14 cellular contexts compared by ENCODE assay signal in the genomic region with DNA sequence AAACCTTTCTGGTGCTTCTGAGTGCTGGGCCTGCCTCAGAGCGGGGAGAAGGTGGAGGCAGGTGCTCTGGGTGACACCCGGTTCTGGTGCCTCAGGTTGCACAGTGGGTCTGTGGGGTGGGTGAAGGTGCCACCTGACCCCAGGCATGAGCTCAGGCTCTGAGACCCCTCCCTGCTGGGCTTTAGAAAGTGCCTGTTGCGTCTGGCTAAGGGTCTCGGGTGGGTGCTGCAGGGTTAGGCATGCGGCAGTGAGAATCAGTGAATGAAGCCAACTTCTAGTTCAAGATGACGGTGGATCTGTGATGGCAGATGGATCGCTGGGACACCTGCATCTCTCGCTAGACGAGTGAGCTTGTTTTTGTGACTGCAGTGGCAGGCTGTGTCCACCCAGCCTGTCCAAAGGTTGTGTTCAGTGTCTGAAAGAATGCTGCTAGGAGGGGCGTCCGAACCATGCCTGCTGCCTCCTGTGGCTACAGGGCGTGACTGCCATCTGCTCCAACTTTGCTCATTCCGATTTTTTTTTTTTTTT. TPM values are rescaled to one million over a fixed set of nuclear protein-coding genes. Genes with fewer than 3 reads are reported as not detected.
DNase-seq lines count a peak whose midpoint lies in the region; ATAC-seq and TF ChIP-seq lines count a peak whose summit lies in the region.
"Had no signal": no experiment of that assay in that cellular context is flagged by ENCODE, and none has a peak within 500 bp of the region (broad histone marks: within the 10 kb centered on the region; RNA-seq: fewer than 3 reads in every experiment).

No MANE protein-coding gene starts in this region.

- H3K27me3 ChIP-seq in osteoblast (ENCODE audit: insufficient read depth, low read length) (no peaks in the 10 kb centered on the region), upper lobe of left lung (no peaks in the 10 kb centered on the region)
- H3K27me3 ChIP-seq: cardiac muscle cell, left lung had no signal

- peaks cover 84% of the 10 kb centered on the region for H3K79me2 ChIP-seq in osteoblast (ENCODE audit: insufficient read depth, low read length)

- peaks cover 66% of the 10 kb centered on the region for H3K36me3 Mint-ChIP-seq in HFFc6 (ENCODE audit: low read depth)
- H3K36me3 Mint-ChIP-seq in chondrocyte (ENCODE audit: low read depth) = peaks cover 47% of the 10 kb centered on the region

- ATAC-seq in upper lobe of left lung (ENCODE audit: low FRiP score in 2 of 2) = no peak
- ATAC-seq in GM18498 (IDR thresholded peaks at IDR 0.05; ENCODE audit: unreplicated experiment) = no peak
- ATAC-seq: left lung had no signal

- TF ChIP-seq CTCF in HFFc6 (IDR thresholded peaks at IDR 0.05) = peak; percentile 16; the same call in 1 of the 2 replicates
- TF ChIP-seq CTCF in chondrocyte (IDR thresholded peaks at IDR 0.05) = no peak
- TF ChIP-seq CTCF in osteoblast (IDR thresholded peaks at IDR 0.05; ENCODE audit: extremely low read depth, low read depth, low read length) = no peak
- TF ChIP-seq CTCF in upper lobe of left lung (IDR thresholded peaks at IDR 0.05) = peak in 1 of 6 experiments; percentile 5

- TF ChIP-seq POLR2A in upper lobe of left lung (IDR thresholded peaks at IDR 0.05) = no peak

- H3K36me3 ChIP-seq in osteoblast (ENCODE audit: insufficient read depth, low read length) = peaks cover 77% of the 10 kb centered on the region
- H3K36me3 ChIP-seq in upper lobe of left lung = peaks cover 59 to 89% (median 78%) of the 10 kb centered on the region in 4 donors

- H2AFZ ChIP-seq in osteoblast (ENCODE audit: low read length) = no peak overlapping the region

- H3K27ac ChIP-seq in osteoblast (ENCODE audit: low read depth, low read length) (no peak overlapping the region), upper lobe of left lung (peak overlapping the region in 1 of 4 donors; percentile 2)
- H3K27ac ChIP-seq: cardiac muscle cell, left lung had no signal

- DNase-seq in DMS53 (lab: John Stamatoyannopoulos, UW) = peak; percentile 31
- DNase-seq in DMS53 treated with DMSO at 0.1 percent for 48 hours (lab: John Stamatoyannopoulos, UW; ENCODE audit: unreplicated experiment) = no peak
- DNase-seq in HFFc6 = no peak
- no peak for DNase-seq in chondrocyte (ENCODE audit: low spot score)
- peak; percentile 65 for DNase-seq in osteoblast (ENCODE audit: insufficient read length, low spot score, missing footprints)
- DNase-seq in Kasumi-1 (lab: John Stamatoyannopoulos, UW) = no peak
- DNase-seq in upper lobe of left lung = no peak
- DNase-seq: activated CD8-positive, alpha-beta memory T cell treated with anti-CD3 and anti-CD28 coated beads for 24 hours; NCI-H1105; NCI-H510A; T1000 had no signal

- H3K4me1 Mint-ChIP-seq in HFFc6 (ENCODE audit: low read depth) (peaks cover 39% of the 10 kb centered on the region), chondrocyte (ENCODE audit: low read depth) (peaks cover 46% of the 10 kb centered on the region)

- TF ChIP-seq EP300 in upper lobe of left lung (IDR thresholded peaks at IDR 0.05) = no peak

- peaks cover 76% of the 10 kb centered on the region for H4K20me1 ChIP-seq in osteoblast (ENCODE audit: insufficient read depth, low read length)

- H3K9me3 Mint-ChIP-seq in HFFc6 = peaks cover 9% of the 10 kb centered on the region
- H3K9me3 Mint-ChIP-seq in chondrocyte (ENCODE audit: low read depth) = no peaks in the 10 kb centered on the region

- H3K4me2 ChIP-seq in osteoblast (ENCODE audit: insufficient read depth, low read length) = no peak overlapping the region

- H3K9me3 ChIP-seq in osteoblast (ENCODE audit: low read depth, low read length) (no peaks in the 10 kb centered on the region), upper lobe of left lung (no peaks in the 10 kb centered on the region)
- H3K9me3 ChIP-seq: left lung had no signal

- H3K27ac Mint-ChIP-seq in HFFc6 (0 out of 2 replicates have a peak overlapping the region, but pooled peaks have one; percentile 13), chondrocyte (ENCODE audit: unreplicated experiment) (peak overlapping the region; percentile 27)

- H3K4me1 ChIP-seq in osteoblast (ENCODE audit: insufficient read depth, low read length) (peaks cover 14% of the 10 kb centered on the region), upper lobe of left lung (peaks cover 35 to 61% (median 46%) of the 10 kb centered on the region in 4 donors)

- 82 to 85% methylated on average over 13 of the region's 13 CpGs for WGBS in upper lobe of left lung, 2 donors

- H3K27me3 Mint-ChIP-seq in HFFc6 (ENCODE audit: insufficient read depth) = peaks cover 9% of the 10 kb centered on the region
- no peaks in the 10 kb centered on the region for H3K27me3 Mint-ChIP-seq in chondrocyte (ENCODE audit: low read depth)

- no peak overlapping the region for H3K4me3 ChIP-seq in osteoblast (ENCODE audit: insufficient read depth, low read length)
- no peak overlapping the region for H3K4me3 ChIP-seq in upper lobe of left lung
- H3K4me3 ChIP-seq: cardiac muscle cell had no signal

- H3K4me3 Mint-ChIP-seq in HFFc6 = no peak overlapping the region; the same call in 1 of the 2 replicates
- H3K4me3 Mint-ChIP-seq in chondrocyte (ENCODE audit: unreplicated experiment) = no peak overlapping the region

RNA-seq across cellular contexts. Expression of a gene that starts 5.0 kb away (rescaled TPM):
- 100 to 1,000 TPM; 188 to 282 (median 280) TPM for total RNA-seq in HFFc6 (2021; fragmentation: NEBNext Ultra II Directional; extraction: Animal tissue kit (Norgen Biotek cat#: 25700))
- total RNA-seq in chondrocyte (219 to 297 TPM (median 296 TPM) in 3 replicates), osteoblast (826 and 992 TPM in 2 replicates), upper lobe of left lung (100 to 1,000 TPM; 390 to 666 (median 574) TPM)

RNA-seq across cellular contexts. Expression of a gene that starts 19.1 kb away (rescaled TPM):
- 100 to 1,000 TPM; 129 to 166 (median 148) TPM for total RNA-seq in HFFc6 (2021; fragmentation: NEBNext Ultra II Directional; extraction: Animal tissue kit (Norgen Biotek cat#: 25700))
- total RNA-seq in chondrocyte (135 to 144 TPM (median 142 TPM) in 3 replicates), osteoblast (90.5 and 95.9 TPM in 2 replicates), upper lobe of left lung (100 to 1,000 TPM; 107 to 266 (median 158) TPM)

RNA-seq across cellular contexts. Expression of a gene that starts 31.9 kb away (rescaled TPM):
- not detected for total RNA-seq in HFFc6 (2021; fragmentation: NEBNext Ultra II Directional; extraction: Animal tissue kit (Norgen Biotek cat#: 25700))
- total RNA-seq in chondrocyte (1.2 to 1.7 TPM (median 1.3 TPM) in 3 replicates), osteoblast (1.4 and 1.5 TPM in 2 replicates), upper lobe of left lung (10 to 100 TPM in 5 of 6 donors, 1 to 10 TPM in 1; 6.7 to 33.1 (median 21.3) TPM)

RNA-seq across cellular contexts. Expression of a gene that starts 32.9 kb away (rescaled TPM):
- 10 to 100 TPM in 3 of 6 experiments, 1 to 10 TPM in 3; 8.2 to 13.5 (median 9.9) TPM for total RNA-seq in HFFc6 (2021; fragmentation: NEBNext Ultra II Directional; extraction: Animal tissue kit (Norgen Biotek cat#: 25700))
- total RNA-seq in chondrocyte (13.4 to 20.0 TPM (median 16.4 TPM) in 3 replicates), osteoblast (10.1 and 12.7 TPM in 2 replicates), upper lobe of left lung (100 to 1,000 TPM in 1 of 6 donors, 10 to 100 TPM in 5; 20.7 to 142 (median 33.2) TPM)

Comparison
In these comparisons a context has a peak if more than half of its experiments do, and no peak if none do; other contexts are left out.
1. DNase-seq: peak in DMS53 (single experiment) and osteoblast (single experiment); none in DMS53 treated with DMSO at 0.1 percent for 48 hours (single experiment), HFFc6 (single experiment), chondrocyte (single experiment), Kasumi-1 (0 of 2) and upper lobe of left lung (0 of 2).